8 cellular contexts compared by ENCODE assay signal in the genomic region with DNA sequence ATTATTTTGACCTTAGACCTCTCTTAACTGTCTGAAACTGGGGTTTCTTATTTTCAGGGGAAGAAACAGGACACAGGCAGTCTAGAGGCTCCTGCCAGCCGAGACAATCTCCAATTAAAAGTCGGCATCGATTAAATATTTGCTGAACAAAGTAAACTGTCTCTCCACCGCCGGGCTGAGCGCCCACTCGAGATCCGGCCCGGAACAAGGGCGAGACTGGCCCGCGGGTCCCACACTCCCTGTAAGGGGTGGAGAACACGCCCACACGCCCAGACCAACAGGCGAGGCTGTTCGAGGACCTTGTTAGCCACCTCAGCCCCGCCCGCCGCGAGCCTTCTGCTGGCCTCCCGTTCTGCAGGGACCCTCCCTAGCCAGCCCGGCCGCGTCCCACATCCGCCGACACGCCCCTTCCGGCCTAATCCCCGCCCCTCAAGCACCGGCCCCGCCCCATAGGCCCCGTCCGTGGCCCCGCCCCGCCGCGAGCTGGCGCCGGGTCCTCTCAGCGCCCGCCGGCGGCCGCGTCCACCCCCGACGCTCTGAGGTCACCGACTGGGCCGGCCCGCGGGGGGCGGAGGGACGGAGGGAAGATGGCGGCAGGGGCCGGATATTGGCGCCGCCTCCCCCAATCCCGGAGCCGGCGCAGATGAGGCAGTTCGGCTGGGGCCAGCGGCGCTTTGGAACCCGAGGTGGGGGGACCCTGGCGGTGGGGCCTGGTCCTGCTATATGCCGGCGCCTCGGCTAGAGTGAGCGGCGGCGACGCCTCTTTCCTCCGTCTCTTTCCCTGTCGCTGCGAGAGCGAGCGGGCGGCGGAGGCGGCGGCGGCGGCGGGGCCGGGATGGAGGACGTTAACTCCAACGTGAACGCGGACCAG. TPM values are rescaled to one million over a fixed set of nuclear protein-coding genes. Genes with fewer than 3 reads are reported as not detected.
DNase-seq lines count a peak whose midpoint lies in the region; ATAC-seq, FAIRE-seq and TF ChIP-seq lines count a peak whose summit lies in the region.

SLAIN2 (plus strand) TSS at position 625 of the 871 bp plus-strand sequence; CDS start at position 836, 211 bp downstream.

- H3K4me3 ChIP-seq in AG04450 (ENCODE audit: low read depth, low read length) = peak within 1 kb of the TSS; percentile 76
- H3K4me3 ChIP-seq in WERI-Rb-1 (ENCODE audit: low read depth, low read length) = peak within 1 kb of the TSS; percentile 87
- H3K4me3 ChIP-seq in mammary epithelial cell (replicated peaks in 1 of 3; ENCODE audit: insufficient read depth in 1 of 3, low read depth in 2 of 3, low read length in 3 of 3) = peak within 1 kb of the TSS; percentile 75 to 96 (median 88)
- H3K4me3 ChIP-seq in iPS-20b (ENCODE audit: low read length) = peak within 1 kb of the TSS; percentile 92
- H3K4me3 ChIP-seq in small intestine (ENCODE audit: low read depth in 1 of 2, low read length in 2 of 2) = peak within 1 kb of the TSS; percentile 87 to 93

- WGBS in mammary epithelial cell (ENCODE audit: low coverage, missing lambda C conversion rate) = 2% methylated on average over 12 of the region's 89 CpGs
- WGBS in small intestine, 3 donors = 0 to 1% (median 0%) methylated on average over 70 to 89 of the region's 89 CpGs

- POLR2A ChIA-PET in AG04450 (lab: Yijun Ruan, JAX) = interaction anchor here (1.0 to 2.3 kb wide), 3 partner anchors 22 to 147 kb away, joined by 3 to 12 read pairs (median 7); no protein-coding TSS in a partner anchor

- peak; percentile 49 for TF ChIP-seq CTCF in AG04450 (IDR thresholded peaks at IDR 0.05; ENCODE audit: low read depth, low read length)
- TF ChIP-seq CTCF in WERI-Rb-1 (IDR thresholded peaks at IDR 0.05; ENCODE audit: low read depth, low read length) = peak; percentile 37; the same call in 1 of the 2 replicates
- peak in 1 of 2 donors; percentile 37 for TF ChIP-seq CTCF in mammary epithelial cell (conservative IDR thresholded peaks at IDR 0.05 in 1 of 2, IDR thresholded peaks at IDR 0.05 in 1 of 2; ENCODE audit: extremely low read depth in 1 of 2, insufficient read depth in 1 of 2, low read depth in 1 of 2, low read length in 2 of 2)

- H3K36me3 ChIP-seq in WERI-Rb-1 (peaks cover 8% of the 10 kb centered on the region), mammary epithelial cell (ENCODE audit: insufficient read depth, low read length) (no peaks in the 10 kb centered on the region), iPS-20b (ENCODE audit: insufficient read depth, low read depth, low read length) (no peaks in the 10 kb centered on the region), small intestine (ENCODE audit: control insufficient read depth in 2 of 2, insufficient read depth in 2 of 2, low read length in 2 of 2) (no peaks in the 10 kb centered on the region)

- ATAC-seq in GM18870 (IDR thresholded peaks at IDR 0.05; ENCODE audit: unreplicated experiment) = peak; percentile 84
- ATAC-seq in HG03135 (IDR thresholded peaks at IDR 0.05; ENCODE audit: unreplicated experiment) = peak; percentile 87

- H3K4me2 ChIP-seq in mammary epithelial cell (ENCODE audit: insufficient read depth, low read depth, low read length) = peak within 1 kb of the TSS; percentile 89

- H3K27me3 ChIP-seq in AG04450 (ENCODE audit: control insufficient read depth, insufficient read depth, low read length) = no peaks in the 10 kb centered on the region
- H3K27me3 ChIP-seq in WERI-Rb-1 (ENCODE audit: insufficient read depth, low read depth, severe bottlenecking) = no peaks in the 10 kb centered on the region
- H3K27me3 ChIP-seq in mammary epithelial cell (ENCODE audit: insufficient read depth, low read length) = no peaks in the 10 kb centered on the region
- no peaks in the 10 kb centered on the region for H3K27me3 ChIP-seq in iPS-20b (ENCODE audit: insufficient read depth, low read length)
- H3K27me3 ChIP-seq in small intestine (ENCODE audit: control insufficient read depth in 2 of 2, insufficient read depth in 2 of 2, low read length in 2 of 2) = no peaks in the 10 kb centered on the region

- no peaks in the 10 kb centered on the region for H4K20me1 ChIP-seq in mammary epithelial cell (ENCODE audit: insufficient read depth, low read length)

- intact Hi-C loops in mammary epithelial cell (cut with micrococcal nuclease) = loop anchor here (1.0 to 10.0 kb wide), 4 partner anchors 9 to 624 kb away; no protein-coding TSS in a partner anchor

- DNase-seq in AG04450 (ENCODE audit: low read depth, low spot score) = peak; percentile 97
- peak; percentile 96 for DNase-seq in NCI-H2196 treated with DMSO at 0.1 percent for 48 hours (lab: John Stamatoyannopoulos, UW; ENCODE audit: unreplicated experiment)
- DNase-seq in WERI-Rb-1 = peak; percentile 99
- peak; percentile 95 for DNase-seq in mammary epithelial cell
- peak; percentile 98 for DNase-seq in small intestine

- BruUV-seq in mammary epithelial cell (replicated peaks; lab: Mats Ljungman, UMichigan) = TSS peak; percentile 87

- H3K9me3 ChIP-seq in AG04450 (ENCODE audit: control insufficient read depth, insufficient read depth, low read length) (no peaks in the 10 kb centered on the region), WERI-Rb-1 (ENCODE audit: severe bottlenecking) (no peaks in the 10 kb centered on the region), mammary epithelial cell (replicated peaks; ENCODE audit: insufficient read depth, low read length) (no peaks in the 10 kb centered on the region), iPS-20b (ENCODE audit: insufficient read depth, low read depth, low read length) (no peaks in the 10 kb centered on the region), small intestine (ENCODE audit: control insufficient read depth, low read depth) (no peaks in the 10 kb centered on the region)

- FAIRE-seq in small intestine (lab: Jason Lieb, UNC) = no peak

- in situ Hi-C loops in mammary epithelial cell (cut with MboI; ENCODE audit: low sequenced_read_pairs in 2 of 2) = no loop called here

- H3K9ac ChIP-seq in mammary epithelial cell (ENCODE audit: insufficient read depth, low read length) (peak within 1 kb of the TSS; percentile 95), iPS-20b (ENCODE audit: low read depth, low read length) (peak within 1 kb of the TSS; percentile 89)

- H3K79me2 ChIP-seq in mammary epithelial cell (ENCODE audit: insufficient read depth, low read length) = peaks cover 50% of the 10 kb centered on the region

- CTCF ChIA-PET in AG04450 (lab: Charles Lee) (interaction anchor here (0.6 to 1.8 kb wide), 5 partner anchors 14 to 237 kb away, joined by 3 to 5 read pairs (median 3); no protein-coding TSS in a partner anchor), mammary epithelial cell (lab: Charles Lee; ENCODE audit: low non-redundant PET) (interaction anchor here (0.7 kb wide), 1 partner anchor 28 kb away, joined by 3 read pairs; no protein-coding TSS in a partner anchor)

- H3K27ac ChIP-seq in AG04450 (ENCODE audit: low read depth, low read length) (peak within 1 kb of the TSS; percentile 94), WERI-Rb-1 (peak within 1 kb of the TSS; percentile 93), mammary epithelial cell (ENCODE audit: insufficient read depth, low read depth, low read length) (peak within 1 kb of the TSS; percentile 84), iPS-20b (ENCODE audit: low read length) (peak within 1 kb of the TSS; percentile 12), small intestine (ENCODE audit: low read depth in 1 of 2, low read length in 1 of 2) (peak within 1 kb of the TSS; percentile 96 to 99)

- H3K4me1 ChIP-seq in mammary epithelial cell (ENCODE audit: insufficient read depth, low read length) (peaks cover 56% of the 10 kb centered on the region), iPS-20b (ENCODE audit: insufficient read depth, low read length) (peaks cover 27% of the 10 kb centered on the region), small intestine (ENCODE audit: control insufficient read depth in 2 of 2, insufficient read depth in 1 of 2, low read depth in 1 of 2, low read length in 1 of 2) (peaks cover 4 to 8% of the 10 kb centered on the region in 2 donors)

- dilution Hi-C loops in mammary epithelial cell (cut with HindIII; ENCODE audit: low sequenced_read_pairs) = no loop called here

- peak within 1 kb of the TSS; percentile 86 for H2AFZ ChIP-seq in mammary epithelial cell (ENCODE audit: low read depth, low read length)

RNA-seq across cellular contexts. Expression of gene SLAIN2, which starts in this region (rescaled TPM):
- polyA plus RNA-seq in AG04450 (2011; rRNA removed) = 33.7 and 45.0 TPM in 2 replicates
- polyA minus RNA-seq in AG04450 (2011; rRNA and poly(A)+ RNA removed) = 23.4 and 32.8 TPM in 2 replicates
- total RNA-seq in mammary epithelial cell = 10 to 100 TPM; 79.9 to 95.9 TPM
- 58.0 TPM for polyA plus RNA-seq in mammary epithelial cell
- polyA minus RNA-seq in mammary epithelial cell = 24.3 TPM
- polyA plus RNA-seq in small intestine = 10 to 100 TPM; 21.1 to 22.1 (median 21.2) TPM

Comparison
In these comparisons a context has a peak if more than half of its experiments do, and no peak if none do; other contexts are left out.
1. Peak in every context shown above with its lines: DNase-seq, ATAC-seq, H3K4me3 ChIP-seq and H3K27ac ChIP-seq.
2. H3K27ac ChIP-seq: peak in every context shown above with its lines; median percentile 98 in small intestine; 94 in AG04450; 93 in WERI-Rb-1; 84 in mammary epithelial cell; 12 in iPS-20b.